Comparison of ENCODE assay signal across 8 cellular contexts in the genomic region with DNA sequence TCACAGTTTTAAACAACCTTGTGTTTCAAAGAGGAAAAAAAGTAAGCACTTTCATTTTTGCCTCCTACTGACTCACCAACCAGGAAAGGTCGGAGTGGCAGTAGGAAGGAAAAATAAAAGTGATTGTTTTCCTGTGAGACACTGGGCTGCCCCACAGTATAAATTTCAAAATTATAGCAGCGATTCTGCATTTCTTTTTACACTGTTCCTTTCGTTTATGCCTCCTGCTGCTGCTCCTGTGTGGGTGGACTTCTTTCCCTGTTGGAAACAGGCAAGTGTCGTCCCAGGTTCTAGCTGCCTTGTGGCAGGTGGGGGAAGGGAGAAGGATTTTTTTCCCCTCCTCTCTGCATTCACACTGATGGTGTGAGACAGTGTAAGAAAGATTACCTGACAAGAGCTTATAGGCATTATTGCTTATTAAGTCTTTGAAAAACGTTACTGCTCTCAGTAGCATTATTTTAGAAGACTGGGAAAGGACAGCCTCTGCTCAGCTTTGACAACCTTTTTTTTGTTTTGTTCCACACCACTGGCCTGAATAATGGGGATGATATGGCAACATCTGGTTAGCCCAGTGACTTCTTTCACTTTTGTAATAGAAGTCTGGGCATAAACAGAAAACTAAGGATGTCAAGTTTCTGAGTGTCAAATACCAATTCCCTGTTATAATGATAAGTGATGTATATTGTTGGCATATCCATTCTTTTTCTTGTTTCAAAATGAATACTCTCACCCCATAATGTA.
A peak's percentile ranks its signal among the peaks of the same experiment; 100 is the strongest.
DNase-seq lines count a peak whose midpoint lies in the region; ATAC-seq and TF ChIP-seq lines count a peak whose summit lies in the region.

No MANE protein-coding gene starts in this region.

- peaks cover 5 to 7% of the 10 kb centered on the region in 2 donors for H3K4me1 ChIP-seq in duodenal mucosa (ENCODE audit: control insufficient read depth in 1 of 2, insufficient read depth in 2 of 2, low read length in 2 of 2)

- no peaks in the 10 kb centered on the region for H3K27me3 Mint-ChIP-seq in nephron progenitor cell (ENCODE audit: low read depth, poor library complexity)

- peak overlapping the region; percentile 72 for H3K27ac Mint-ChIP-seq in nephron progenitor cell

- H3K4me1 Mint-ChIP-seq in nephron progenitor cell, result peaks cover 6% of the 10 kb centered on the region

- no peaks in the 10 kb centered on the region for H3K36me3 Mint-ChIP-seq in nephron progenitor cell (ENCODE audit: low read depth)

- H3K4me3 ChIP-seq in duodenal mucosa (ENCODE audit: low read depth in 1 of 2, low read length in 2 of 2), result peak overlapping the region; percentile 52 to 56

- peak; percentile 61 for ATAC-seq in GM18502 (IDR thresholded peaks at IDR 0.05; ENCODE audit: poor library complexity, unreplicated experiment)
- peak; percentile 45 for ATAC-seq in HG03457 (IDR thresholded peaks at IDR 0.05; ENCODE audit: unreplicated experiment)

- H3K9me3 ChIP-seq in duodenal mucosa (ENCODE audit: control insufficient read depth in 1 of 2, low read length in 2 of 2), result no peaks in the 10 kb centered on the region

- H3K9ac ChIP-seq in duodenal mucosa (ENCODE audit: low read depth in 1 of 2, low read length in 2 of 2), result peak overlapping the region in 1 of 2 donors; percentile 35

- no peak overlapping the region for H3K4me3 Mint-ChIP-seq in nephron progenitor cell

- H3K9me3 Mint-ChIP-seq in nephron progenitor cell, result peaks cover 5% of the 10 kb centered on the region

- H3K27ac ChIP-seq in duodenal mucosa (ENCODE audit: low read depth, low read length), result no peak overlapping the region

- no peak for TF ChIP-seq CTCF in nephron progenitor cell (IDR thresholded peaks at IDR 0.05)

- peaks cover 0 to 2% of the 10 kb centered on the region in 2 donors for H3K36me3 ChIP-seq in duodenal mucosa (ENCODE audit: control insufficient read depth in 1 of 2, insufficient read depth in 2 of 2, low read length in 2 of 2)

- DNase-seq in nephron progenitor cell (no peak), NCI-H1092 (lab: John Stamatoyannopoulos, UW) (no peak), NOMO-1 treated with dmso at 0.1 percent for 144 hours (lab: John Stamatoyannopoulos, UW; ENCODE audit: unreplicated experiment) (no peak), NCI-H128 (lab: John Stamatoyannopoulos, UW; ENCODE audit: unreplicated experiment) (no peak)
- no peak for DNase-seq in activated CD4-positive, CD25-positive, alpha-beta regulatory T cell (lab: John Stamatoyannopoulos, UW)

- no peaks in the 10 kb centered on the region for H3K27me3 ChIP-seq in duodenal mucosa (ENCODE audit: control insufficient read depth in 1 of 2, insufficient read depth in 2 of 2, low read length in 2 of 2)
